8 cellular contexts compared by ENCODE assay signal in genomic region chr12:120225852-120226640, GRCh38. TPM values are rescaled to one million over a fixed set of nuclear protein-coding genes. Genes with fewer than 3 reads are reported as not detected.
A peak's percentile ranks its signal among the peaks of the same experiment; 100 is the strongest.
DNase-seq lines count a peak whose midpoint lies in the region; ATAC-seq and TF ChIP-seq lines count a peak whose summit lies in the region.

No MANE protein-coding gene starts in this region.

- H3K4me1 Mint-ChIP-seq in activated T-cell treated with anti-CD3 and anti-CD28 coated beads, Interleukin-2, amount 50 U/mL, for 24 hours (ENCODE audit: low read depth) = peaks cover 59% of the 10 kb centered on the region

- H3K4me3 Mint-ChIP-seq in activated T-cell treated with anti-CD3 and anti-CD28 coated beads, Interleukin-2, amount 50 U/mL, for 24 hours = peak overlapping the region; percentile 64

- no peak for TF ChIP-seq EP300 in transverse colon (IDR thresholded peaks at IDR 0.05; ENCODE audit: low read depth)

- peaks cover 0 to 70% of the 10 kb centered on the region in 2 donors for H3K4me1 ChIP-seq in right atrium auricular region
- peaks cover 48 to 75% (median 70%) of the 10 kb centered on the region in 4 donors for H3K4me1 ChIP-seq in transverse colon

- peak; percentile 80 for TF ChIP-seq POLR2A in transverse colon (IDR thresholded peaks at IDR 0.05)

- H3K9me3 ChIP-seq in right atrium auricular region (no peaks in the 10 kb centered on the region), transverse colon (no peaks in the 10 kb centered on the region)

- H3K27ac Mint-ChIP-seq in activated T-cell treated with anti-CD3 and anti-CD28 coated beads, Interleukin-2, amount 50 U/mL, for 24 hours = peak overlapping the region; percentile 92

- TF ChIP-seq CTCF in right atrium auricular region (IDR thresholded peaks at IDR 0.05) = no peak
- peak in 3 of 5 experiments; percentile 10 to 52 (median 24) for TF ChIP-seq CTCF in transverse colon (IDR thresholded peaks at IDR 0.05)

- H3K27ac ChIP-seq in right atrium auricular region (peak overlapping the region; percentile 64 to 68), transverse colon (peak overlapping the region; percentile 88 to 92 (median 90))

- no peaks in the 10 kb centered on the region for H3K9me3 Mint-ChIP-seq in activated T-cell treated with anti-CD3 and anti-CD28 coated beads, Interleukin-2, amount 50 U/mL, for 24 hours

- H3K4me3 ChIP-seq in right atrium auricular region (no peak overlapping the region), transverse colon (peak overlapping the region in 3 of 4 donors; percentile 30 to 53 (median 36))

- in situ Hi-C loops in transverse colon (cut with MboI; ENCODE audit: low pct_ligation_motif_present in 1 of 4, low pct_unique_long_range_greater_than_20kb in 1 of 4, low sequenced_read_pairs in 3 of 4) = loop anchor here in 1 of 4 donors (5.0 kb wide), 1 partner anchor 46 kb away; no protein-coding TSS in a partner anchor

- peaks cover 42% of the 10 kb centered on the region for H3K36me3 Mint-ChIP-seq in activated T-cell treated with anti-CD3 and anti-CD28 coated beads, Interleukin-2, amount 50 U/mL, for 24 hours (ENCODE audit: low read depth)

- H3K27me3 Mint-ChIP-seq in activated T-cell treated with anti-CD3 and anti-CD28 coated beads, Interleukin-2, amount 50 U/mL, for 24 hours = no peaks in the 10 kb centered on the region

- peak; percentile 47 for DNase-seq in activated T-cell treated with anti-CD3 and anti-CD28 coated beads, Interleukin-2, amount 50 U/mL, for 24 hours
- DNase-seq in activated T-cell treated with anti-CD3 and anti-CD28 coated beads, Interleukin-2, amount 50 U/mL, for 1 hour = no peak
- DNase-seq in UCSD-AML1 (lab: John Stamatoyannopoulos, UW; ENCODE audit: unreplicated experiment) = peak; percentile 73
- no peak for DNase-seq in right atrium auricular region (ENCODE audit: low spot score)
- peak; percentile 83 for DNase-seq in transverse colon
- DNase-seq in NCI-H446 treated with DMSO at 0.1 percent for 48 hours (lab: John Stamatoyannopoulos, UW) = no peak
- no peak for DNase-seq in stimulated activated CD4-positive, alpha-beta T cell treated with anti-CD3 and anti-CD28 coated beads, Interleukin-4, amount 100 ng/mL, for 1 hour

- no peak for ATAC-seq in GM21529 (IDR thresholded peaks at IDR 0.05; ENCODE audit: unreplicated experiment)

- peaks cover 42% of the 10 kb centered on the region for H3K36me3 ChIP-seq in right atrium auricular region
- H3K36me3 ChIP-seq in transverse colon = peaks cover 0 to 19% (median 11%) of the 10 kb centered on the region in 4 donors

- WGBS in transverse colon (ENCODE audit: low coverage in 1 of 2), 2 donors = 42% methylated on average over 13 of the region's 13 CpGs; no CpG with 5 or more reads in 1 of the 2 donors

- H3K27me3 ChIP-seq in right atrium auricular region = no peaks in the 10 kb centered on the region
- H3K27me3 ChIP-seq in transverse colon = no peaks in the 10 kb centered on the region

- intact Hi-C loops in transverse colon (cut with DNase I; ENCODE audit: low total_unique reads) = no loop called here

RNA-seq across cellular contexts. Expression of gene RPLP0, which starts 25.1 kb away (rescaled TPM):
- total RNA-seq in right atrium auricular region = 1,000 to 10,000 TPM in 1 of 2 donors, 100 to 1,000 TPM in 1; 846 to 1,862 TPM
- 1,000 to 10,000 TPM in 3 of 4 donors, 100 to 1,000 TPM in 1; 660 to 2,105 (median 1,778) TPM for total RNA-seq in transverse colon

RNA-seq across cellular contexts. Expression of gene GCN1, which starts 31.5 kb away (rescaled TPM):
- total RNA-seq in right atrium auricular region (10 to 100 TPM; 28.3 to 36.0 TPM), transverse colon (100 to 1,000 TPM in 2 of 4 donors, 10 to 100 TPM in 2; 70.0 to 141 (median 107) TPM)

RNA-seq across cellular contexts. Expression of gene PXN, which starts 39.5 kb away (rescaled TPM):
- total RNA-seq in right atrium auricular region (10 to 100 TPM; 34.7 to 76.7 TPM), transverse colon (100 to 1,000 TPM; 101 to 328 (median 198) TPM)

Comparison
In these comparisons a context has a peak if more than half of its experiments do, and no peak if none do; other contexts are left out.
1. DNase-seq: peak in activated T-cell treated with anti-CD3 and anti-CD28 coated beads, Interleukin-2, amount 50 U/mL, for 24 hours (single experiment), UCSD-AML1 (single experiment) and transverse colon (single experiment); none in activated T-cell treated with anti-CD3 and anti-CD28 coated beads, Interleukin-2, amount 50 U/mL, for 1 hour (single experiment), right atrium auricular region (single experiment), NCI-H446 treated with DMSO at 0.1 percent for 48 hours (single experiment) and stimulated activated CD4-positive, alpha-beta T cell treated with anti-CD3 and anti-CD28 coated beads, Interleukin-4, amount 100 ng/mL, for 1 hour (single experiment).
2. H3K4me3 ChIP-seq: peak in transverse colon (3 of 4); none in right atrium auricular region (0 of 2).
3. CTCF ChIP-seq: peak in transverse colon (3 of 5); none in right atrium auricular region (0 of 2).